In the genomic region with DNA sequence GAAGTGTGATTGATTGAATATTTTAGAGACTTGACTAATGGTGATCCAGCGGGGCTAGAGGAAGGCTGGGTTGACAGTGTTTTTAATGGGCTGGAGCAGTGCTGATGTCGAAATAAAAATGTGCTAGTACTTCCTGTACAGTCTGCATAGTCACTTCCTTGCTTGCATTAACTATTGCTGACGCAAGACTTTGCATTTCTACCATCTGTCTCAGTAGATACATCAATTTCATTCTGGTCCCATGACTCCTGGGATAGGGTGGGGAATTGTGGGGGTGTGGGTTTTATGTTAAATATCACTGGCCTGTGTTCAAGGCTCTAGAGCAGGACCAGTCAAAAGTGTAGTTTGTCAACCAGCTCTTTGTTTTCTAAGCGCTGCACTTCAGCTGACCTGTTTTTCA, we compare ENCODE assay signal across 1 cellular context.
TF ChIP-seq lines count a peak whose summit lies in the region.

No MANE protein-coding gene starts in this region.

TF ChIP-seq in IMR-90, 13 proteins besides CTCF, POLR2A, EP300 and RAD21:
- no peak for TF ChIP-seq MAZ (IDR thresholded peaks at IDR 0.05; ENCODE audit: borderline replicate concordance, low read depth, low read length)
- peak; percentile 90 for TF ChIP-seq CEBPB (IDR thresholded peaks at IDR 0.05; ENCODE audit: low read depth, low read length)
- TF ChIP-seq BHLHE40 (IDR thresholded peaks at IDR 0.05; ENCODE audit: low read depth, low read length), result no peak
- TF ChIP-seq NFE2L2 (IDR thresholded peaks at IDR 0.05; ENCODE audit: low read depth, low read length), result peak; percentile 64; the same call in 1 of the 2 replicates
- TF ChIP-seq RFX5 (IDR thresholded peaks at IDR 0.05; ENCODE audit: low read depth, low read length), result no peak
- TF ChIP-seq FOS (IDR thresholded peaks at IDR 0.05; ENCODE audit: low read depth, low read length), result no peak
- no peak for TF ChIP-seq RCOR1 (IDR thresholded peaks at IDR 0.05; ENCODE audit: insufficient replicate concordance, low read length)
- TF ChIP-seq SMC3 (IDR thresholded peaks at IDR 0.05; ENCODE audit: low read depth, low read length), result no peak
- no peak for TF ChIP-seq CHD1 (IDR thresholded peaks at IDR 0.05; ENCODE audit: low read depth, low read length)
- TF ChIP-seq USF2 (IDR thresholded peaks at IDR 0.05; ENCODE audit: low read depth, low read length), result 0 out of 2 replicates have a peak, but pooled peaks have one; percentile 13
- TF ChIP-seq MAFK (IDR thresholded peaks at IDR 0.05; ENCODE audit: low read depth, low read length), result peak; percentile 64
- TF ChIP-seq MXI1 (IDR thresholded peaks at IDR 0.05; ENCODE audit: borderline replicate concordance, low read depth, low read length), result no peak
